27 cellular contexts compared by ENCODE assay signal in the genomic region with DNA sequence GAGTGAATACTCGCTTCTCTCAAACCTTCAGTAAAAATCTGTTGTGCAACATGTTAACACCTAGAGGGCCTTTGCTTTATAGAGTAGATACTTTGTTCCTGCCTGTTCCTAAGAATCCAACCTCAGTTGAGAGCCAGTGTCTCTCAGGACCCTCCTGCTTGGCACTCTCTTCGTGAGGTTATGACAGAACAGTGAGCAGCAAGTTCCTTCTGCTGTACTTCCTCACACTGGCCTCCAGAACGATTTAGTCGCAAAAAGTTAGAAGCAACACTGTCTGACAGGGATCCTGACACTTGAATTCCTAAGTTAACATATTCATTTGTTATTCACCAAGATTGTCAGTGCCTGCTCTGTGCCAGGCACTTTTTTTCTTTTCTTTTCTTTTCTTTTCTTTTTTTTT. TPM values are rescaled to one million over a fixed set of nuclear protein-coding genes. Genes with fewer than 3 reads are reported as not detected.
DNase-seq lines count a peak whose midpoint lies in the region; ATAC-seq and FAIRE-seq lines count a peak whose summit lies in the region.
"Had no signal": no experiment of that assay in that cellular context is flagged by ENCODE, and none has a peak within 500 bp of the region (broad histone marks: within the 10 kb centered on the region; RNA-seq: fewer than 3 reads in every experiment).

No MANE protein-coding gene starts in this region.

- CTCF ChIA-PET in activated naive CD4-positive, alpha-beta T cell treated with anti-CD3 and anti-CD28 coated beads for 36 hours (lab: Charles Lee) = no interaction called here
- CTCF ChIA-PET in CD8-positive, alpha-beta memory T cell (lab: Charles Lee) = interaction anchor here (0.9 to 2.7 kb wide), 3 partner anchors 9 to 16 kb away, joined by 3 to 11 read pairs (median 9); no protein-coding TSS in a partner anchor

- H3K4me3 Mint-ChIP-seq in activated naive CD4-positive, alpha-beta T cell treated with anti-CD3 and anti-CD28 coated beads for 36 hours = no peak overlapping the region
- H3K4me3 Mint-ChIP-seq in CD8-positive, alpha-beta memory T cell = no peak overlapping the region
- H3K4me3 Mint-ChIP-seq in activated T-helper 17 cell treated with anti-CD3 and anti-CD28 coated beads, Interleukin-2, amount 50 U/mL, for 72 hours = no peak overlapping the region
- H3K4me3 Mint-ChIP-seq in natural killer cell treated with Interleukin-12 subunit alpha and Interleukin-12 subunit beta and Interleukin-15 and Interleukin-18, amount 100 ng/mL, for 72 hours = no peak overlapping the region

- no peak overlapping the region for H3K4me3 ChIP-seq in CD8-positive, alpha-beta memory T cell (ENCODE audit: low read length)
- H3K4me3 ChIP-seq: K562, MG63, Peyer's patch, tibial artery had no signal

- ATAC-seq in activated T-helper 17 cell treated with anti-CD3 and anti-CD28 coated beads, Interleukin-2, amount 50 U/mL, for 72 hours (replicated peaks) = no peak
- ATAC-seq in natural killer cell treated with Interleukin-12 subunit alpha and Interleukin-12 subunit beta and Interleukin-15 and Interleukin-18, amount 100 ng/mL, for 72 hours = no peak
- ATAC-seq in GM18498 (IDR thresholded peaks at IDR 0.05; ENCODE audit: unreplicated experiment) (no peak), GM21367 (IDR thresholded peaks at IDR 0.05; ENCODE audit: unreplicated experiment) (no peak)
- ATAC-seq: activated CD4-positive, CD25-positive, alpha-beta regulatory T cell treated with anti-CD3 and anti-CD28 coated beads, Interleukin-2, amount 50 U/mL, for 24 hours; K562; left ventricle myocardium superior had no signal

- no peaks in the 10 kb centered on the region for H3K27me3 Mint-ChIP-seq in activated naive CD4-positive, alpha-beta T cell treated with anti-CD3 and anti-CD28 coated beads for 36 hours (ENCODE audit: low read depth)
- no peaks in the 10 kb centered on the region for H3K27me3 Mint-ChIP-seq in CD8-positive, alpha-beta memory T cell
- H3K27me3 Mint-ChIP-seq in activated T-helper 17 cell treated with anti-CD3 and anti-CD28 coated beads, Interleukin-2, amount 50 U/mL, for 72 hours = no peaks in the 10 kb centered on the region
- H3K27me3 Mint-ChIP-seq in natural killer cell treated with Interleukin-12 subunit alpha and Interleukin-12 subunit beta and Interleukin-15 and Interleukin-18, amount 100 ng/mL, for 72 hours = no peaks in the 10 kb centered on the region

- peaks cover 21% of the 10 kb centered on the region for H3K4me1 Mint-ChIP-seq in activated naive CD4-positive, alpha-beta T cell treated with anti-CD3 and anti-CD28 coated beads for 36 hours (ENCODE audit: low read depth)
- H3K4me1 Mint-ChIP-seq in CD8-positive, alpha-beta memory T cell = peaks cover 1 to 6% (median 5%) of the 10 kb centered on the region in 3 donors
- H3K4me1 Mint-ChIP-seq in activated T-helper 17 cell treated with anti-CD3 and anti-CD28 coated beads, Interleukin-2, amount 50 U/mL, for 72 hours = peaks cover 24% of the 10 kb centered on the region
- peaks cover 20 to 30% of the 10 kb centered on the region in 2 donors for H3K4me1 Mint-ChIP-seq in natural killer cell treated with Interleukin-12 subunit alpha and Interleukin-12 subunit beta and Interleukin-15 and Interleukin-18, amount 100 ng/mL, for 72 hours (ENCODE audit: low read depth in 2 of 2)

- no peak overlapping the region for H3K27ac ChIP-seq in CD8-positive, alpha-beta memory T cell (ENCODE audit: low read depth, low read length)
- H3K27ac ChIP-seq: Peyer's patch, tibial artery had no signal

- H3K9me3 Mint-ChIP-seq in activated naive CD4-positive, alpha-beta T cell treated with anti-CD3 and anti-CD28 coated beads for 36 hours = peaks cover 2% of the 10 kb centered on the region
- H3K9me3 Mint-ChIP-seq in CD8-positive, alpha-beta memory T cell = no peaks in the 10 kb centered on the region
- no peaks in the 10 kb centered on the region for H3K9me3 Mint-ChIP-seq in activated T-helper 17 cell treated with anti-CD3 and anti-CD28 coated beads, Interleukin-2, amount 50 U/mL, for 72 hours
- H3K9me3 Mint-ChIP-seq in natural killer cell treated with Interleukin-12 subunit alpha and Interleukin-12 subunit beta and Interleukin-15 and Interleukin-18, amount 100 ng/mL, for 72 hours = no peaks in the 10 kb centered on the region

- FAIRE-seq in urothelium cell line (lab: Jason Lieb, UNC) = no peak
- FAIRE-seq: GM18507, HTR-8/SVneo, K562 had no signal

- peaks cover 21% of the 10 kb centered on the region for H3K36me3 ChIP-seq in CD8-positive, alpha-beta memory T cell (ENCODE audit: insufficient read depth, low read length)

- peak overlapping the region; percentile 5 for H3K27ac Mint-ChIP-seq in activated naive CD4-positive, alpha-beta T cell treated with anti-CD3 and anti-CD28 coated beads for 36 hours
- H3K27ac Mint-ChIP-seq in CD8-positive, alpha-beta memory T cell = peak overlapping the region in 5 of 8 donors; percentile 29 to 86 (median 43)
- peak overlapping the region; percentile 67 for H3K27ac Mint-ChIP-seq in activated T-helper 17 cell treated with anti-CD3 and anti-CD28 coated beads, Interleukin-2, amount 50 U/mL, for 72 hours
- H3K27ac Mint-ChIP-seq in natural killer cell treated with Interleukin-12 subunit alpha and Interleukin-12 subunit beta and Interleukin-15 and Interleukin-18, amount 100 ng/mL, for 72 hours = peak overlapping the region; percentile 21 to 63

- no peak for DNase-seq in activated naive CD4-positive, alpha-beta T cell treated with anti-CD3 and anti-CD28 coated beads for 36 hours
- no peak for DNase-seq in activated naive CD4-positive, alpha-beta T cell treated with anti-CD3 and anti-CD28 coated beads, Interleukin-2, amount 50 U/mL, for 16 hours
- no peak for DNase-seq in CD8-positive, alpha-beta memory T cell
- DNase-seq in natural killer cell treated with Interleukin-12 subunit alpha and Interleukin-12 subunit beta and Interleukin-15 and Interleukin-18, amount 100 ng/mL, for 72 hours (ENCODE audit: low spot score) = no peak
- DNase-seq in urothelium cell line (ENCODE audit: low spot score) = no peak
- DNase-seq: amniotic stem cell; effector CD4-positive, alpha-beta T cell; erythroblast; glutamatergic neuron; HCEC 1CT; islet precursor cell; left ventricle myocardium superior; MG63; NCI-H1105 treated with DMSO at 0.1 percent for 48 hours; NCI-H2029; NCI-H226; NCI-H69; Peyer's patch; SHP77 treated with DMSO at 0.1 percent for 48 hours; tibial artery had no signal

- no peaks in the 10 kb centered on the region for H3K9me3 ChIP-seq in CD8-positive, alpha-beta memory T cell (ENCODE audit: low read length)
- H3K9me3 ChIP-seq: MG63, Peyer's patch, tibial artery had no signal

- no peaks in the 10 kb centered on the region for H3K4me1 ChIP-seq in CD8-positive, alpha-beta memory T cell (ENCODE audit: insufficient read depth, low read length)
- H3K4me1 ChIP-seq: Peyer's patch, tibial artery had no signal

- intact Hi-C loops in activated naive CD4-positive, alpha-beta T cell treated with anti-CD3 and anti-CD28 coated beads for 36 hours (cut with micrococcal nuclease) = no loop called here

- H3K27me3 ChIP-seq in CD8-positive, alpha-beta memory T cell (ENCODE audit: insufficient read depth, low read length, poor library complexity, severe bottlenecking) = no peaks in the 10 kb centered on the region
- H3K27me3 ChIP-seq: MG63, Peyer's patch, tibial artery had no signal

- POLR2A ChIA-PET in CD8-positive, alpha-beta memory T cell (lab: Charles Lee) = interaction anchor here (0.5 kb wide), 1 partner anchor 9 kb away, joined by 3 read pairs; no protein-coding TSS in a partner anchor

- peaks cover 39% of the 10 kb centered on the region for H3K36me3 Mint-ChIP-seq in activated naive CD4-positive, alpha-beta T cell treated with anti-CD3 and anti-CD28 coated beads for 36 hours (ENCODE audit: low read depth)
- peaks cover 0 to 74% (median 23%) of the 10 kb centered on the region in 3 donors for H3K36me3 Mint-ChIP-seq in CD8-positive, alpha-beta memory T cell
- H3K36me3 Mint-ChIP-seq in activated T-helper 17 cell treated with anti-CD3 and anti-CD28 coated beads, Interleukin-2, amount 50 U/mL, for 72 hours (ENCODE audit: low read depth) = peaks cover 77% of the 10 kb centered on the region
- peaks cover 16% of the 10 kb centered on the region for H3K36me3 Mint-ChIP-seq in natural killer cell treated with Interleukin-12 subunit alpha and Interleukin-12 subunit beta and Interleukin-15 and Interleukin-18, amount 100 ng/mL, for 72 hours

RNA-seq across cellular contexts. Expression of gene ITM2C, which starts 57.1 kb away (rescaled TPM):
- total RNA-seq in activated naive CD4-positive, alpha-beta T cell treated with anti-CD3 and anti-CD28 coated beads for 36 hours = 10 to 100 TPM; 13.0 to 13.6 TPM
- total RNA-seq in CD8-positive, alpha-beta memory T cell = 10 to 100 TPM; 56.1 to 58.6 TPM
- polyA plus RNA-seq in CD8-positive, alpha-beta memory T cell = 50.1 TPM
- 10 to 100 TPM; 28.7 to 45.0 TPM for total RNA-seq in activated T-helper 17 cell treated with anti-CD3 and anti-CD28 coated beads, Interleukin-2, amount 50 U/mL, for 72 hours
- total RNA-seq in natural killer cell treated with Interleukin-12 subunit alpha and Interleukin-12 subunit beta and Interleukin-15 and Interleukin-18, amount 100 ng/mL, for 72 hours = 10 to 100 TPM in 1 of 2 donors, 1 to 10 TPM in 1; 2.7 to 21.7 TPM

Comparison
In these comparisons a context has a peak if more than half of its experiments do, and no peak if none do; other contexts are left out.
1. H3K27ac Mint-ChIP-seq: peak in every context shown above with its lines; median percentile 67 in activated T-helper 17 cell treated with anti-CD3 and anti-CD28 coated beads, Interleukin-2, amount 50 U/mL, for 72 hours; 43 in CD8-positive, alpha-beta memory T cell; 42 in natural killer cell treated with Interleukin-12 subunit alpha and Interleukin-12 subunit beta and Interleukin-15 and Interleukin-18, amount 100 ng/mL, for 72 hours; 5 in activated naive CD4-positive, alpha-beta T cell treated with anti-CD3 and anti-CD28 coated beads for 36 hours.